ENCODE assay signal across 8 cellular contexts in the genomic region with DNA sequence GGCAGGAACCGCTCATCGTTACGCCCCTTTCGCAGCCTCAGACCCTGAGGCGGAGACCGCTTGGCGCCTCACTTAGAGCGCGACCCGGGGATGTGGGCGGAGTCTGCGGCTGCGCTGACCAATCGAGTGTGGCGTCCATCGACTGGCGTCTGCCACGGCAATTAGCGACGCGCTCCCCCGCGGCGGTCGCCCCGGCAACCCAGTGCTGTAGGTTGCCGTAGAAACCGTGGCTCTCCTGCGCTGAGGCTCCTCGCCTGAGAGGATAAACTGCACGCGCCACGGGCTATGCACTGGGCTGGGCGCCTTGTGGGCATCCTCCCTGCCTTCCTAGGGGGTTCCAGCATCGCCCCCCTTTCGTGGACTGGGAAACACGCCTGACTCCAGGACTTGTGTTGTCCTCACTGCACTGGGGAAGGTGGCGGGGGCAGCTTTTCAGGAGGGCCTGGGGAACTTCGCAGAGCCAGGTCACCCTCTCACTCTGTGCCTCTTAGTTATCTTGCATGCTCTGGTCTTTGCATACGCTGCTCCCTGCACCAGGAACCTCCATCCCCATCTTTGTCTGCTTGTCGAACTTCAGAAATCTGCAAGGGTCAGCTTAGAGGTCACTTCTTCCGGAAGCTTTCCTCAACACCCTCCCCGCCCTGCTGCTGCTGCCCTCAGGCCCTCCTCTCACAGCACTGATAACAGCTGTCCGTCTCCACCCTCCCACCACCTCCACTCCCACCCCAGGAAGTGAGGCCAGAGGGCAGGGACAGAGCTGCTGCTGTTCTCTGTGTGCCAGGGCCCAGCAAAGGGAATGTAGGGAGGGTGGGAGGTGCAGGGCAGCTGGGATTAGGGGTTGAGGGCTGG. TPM values are rescaled to one million over a fixed set of nuclear protein-coding genes. Genes with fewer than 3 reads are reported as not detected.
DNase-seq lines count a peak whose midpoint lies in the region; TF ChIP-seq lines count a peak whose summit lies in the region.

No MANE protein-coding gene starts in this region.

- no peak; the same call in 1 of the 2 replicates for TF ChIP-seq CTCF in HEK293 (tag by site-specific recombination; IDR thresholded peaks at IDR 0.05)
- TF ChIP-seq CTCF in tibial nerve (IDR thresholded peaks at IDR 0.05): no peak

- peak overlapping the region; percentile 67 for H3K9ac ChIP-seq in adipocyte (ENCODE audit: low read length)
- no peak overlapping the region for H3K9ac ChIP-seq in trophoblast cell (ENCODE audit: low read length)

- H3K4me2 ChIP-seq in trophoblast cell (ENCODE audit: low read length): peak overlapping the region; percentile 79

- H3K4me3 ChIP-seq in HEK293 (ENCODE audit: low read depth, low read length) (peak overlapping the region; percentile 33), adipocyte (ENCODE audit: low read length) (peak overlapping the region; percentile 76), trophoblast cell (ENCODE audit: low read depth, low read length) (peak overlapping the region; percentile 48), tibial nerve (peak overlapping the region; percentile 27 to 63 (median 49))

- H3K79me1 ChIP-seq in trophoblast cell (ENCODE audit: low read length): peaks cover 3% of the 10 kb centered on the region

- no peaks in the 10 kb centered on the region for H3K79me2 ChIP-seq in trophoblast cell (ENCODE audit: control insufficient read depth, insufficient read depth, low read length, poor library complexity)

- no peak overlapping the region for H3K14ac ChIP-seq in trophoblast cell (ENCODE audit: low read length)

- CTCF ChIA-PET in HEK293 (lab: Yijun Ruan, JAX): interaction anchor here (0.6 to 1.7 kb wide), 5 partner anchors 12 to 705 kb away, joined by 3 to 5 read pairs (median 3); partner anchors contain the start of gene THAP7

- no peaks in the 10 kb centered on the region for H3K4me1 ChIP-seq in HEK293 (ENCODE audit: control insufficient read depth, insufficient read depth, low read length)
- peaks cover 16% of the 10 kb centered on the region for H3K4me1 ChIP-seq in adipocyte (ENCODE audit: control insufficient read depth, insufficient read depth, low read length)
- H3K4me1 ChIP-seq in trophoblast cell (ENCODE audit: control insufficient read depth in 1 of 2, insufficient read depth in 2 of 2, low read length in 2 of 2): peaks cover 15 to 18% of the 10 kb centered on the region in 2 experiments
- H3K4me1 ChIP-seq in tibial nerve: peaks cover 0 to 26% (median 21%) of the 10 kb centered on the region in 4 donors

- H4K12ac ChIP-seq in trophoblast cell (ENCODE audit: low read depth, low read length): no peak overlapping the region

- intact Hi-C loops in cardiac septum (cut with DNase I): loop anchor here (5.0 kb wide), 1 partner anchor 33 kb away; the partner anchor contains the start of gene LRRC74B

- no CpG with 5 or more reads among the region's 44 CpGs for WGBS in trophoblast cell (ENCODE audit: extremely low coverage, insufficient coverage, insufficient read length)
- WGBS in tibial nerve, 2 donors: 1% methylated on average over 39 to 42 of the region's 44 CpGs

- TF ChIP-seq EP300 in tibial nerve (IDR thresholded peaks at IDR 0.05): no peak

- H2BK12ac ChIP-seq in trophoblast cell (ENCODE audit: low read length): no peak overlapping the region

- no peak overlapping the region for H2BK5ac ChIP-seq in trophoblast cell (ENCODE audit: low read depth, low read length, poor library complexity)

- no peak overlapping the region for H3K23ac ChIP-seq in trophoblast cell (ENCODE audit: low read length)

- H3K36me3 ChIP-seq in HEK293 (ENCODE audit: control insufficient read depth in 2 of 2, insufficient read depth in 1 of 2, low read length in 2 of 2) (no peaks in the 10 kb centered on the region), adipocyte (ENCODE audit: control insufficient read depth, insufficient read depth, low read length, severe bottlenecking) (no peaks in the 10 kb centered on the region), trophoblast cell (ENCODE audit: control insufficient read depth in 1 of 2, insufficient read depth in 2 of 2, low read length in 2 of 2) (no peaks in the 10 kb centered on the region), tibial nerve (no peaks in the 10 kb centered on the region)

- DNase-seq in ELR (ENCODE audit: low read depth) (peak; percentile 97), NCI-H1105 (lab: John Stamatoyannopoulos, UW) (peak; percentile 93), T follicular helper cell (ENCODE audit: low read depth) (peak; percentile 70), adipocyte (ENCODE audit: low read depth) (peak; percentile 95), cardiac septum (ENCODE audit: low spot score) (peak; percentile 91), trophoblast cell (peak; percentile 98 to 99), tibial nerve (ENCODE audit: low spot score in 2 of 2) (peak; percentile 54 to 57)

- no peak overlapping the region for H2BK120ac ChIP-seq in trophoblast cell (ENCODE audit: insufficient read depth, low read length, poor library complexity)

- H4K8ac ChIP-seq in trophoblast cell (ENCODE audit: low read depth, low read length): no peak overlapping the region

- H3K27me3 ChIP-seq in adipocyte (replicated peaks; ENCODE audit: control insufficient read depth, insufficient read depth, low read length) (no peaks in the 10 kb centered on the region), trophoblast cell (ENCODE audit: insufficient read depth, low read length) (no peaks in the 10 kb centered on the region), tibial nerve (no peaks in the 10 kb centered on the region)

- peak overlapping the region; percentile 7 for H2AFZ ChIP-seq in trophoblast cell (ENCODE audit: insufficient read depth, low read length, poor library complexity)

- no peak overlapping the region for H3K4ac ChIP-seq in trophoblast cell (ENCODE audit: low read depth, low read length)

- H3K27ac ChIP-seq in HEK293 (ENCODE audit: extremely low read depth, low read depth, low read length) (no peak overlapping the region), trophoblast cell (ENCODE audit: low read depth, low read length) (peak overlapping the region; percentile 43), tibial nerve (peak overlapping the region; percentile 41 to 86 (median 78))

- POLR2A ChIA-PET in HEK293 (lab: Yijun Ruan, JAX): interaction anchor here (0.9 to 1.7 kb wide), 5 partner anchors 11 to 32 kb away, joined by 3 to 9 read pairs (median 7); partner anchors contain the start of genes LZTR1 and THAP7

- no peak overlapping the region for H2AK5ac ChIP-seq in trophoblast cell (ENCODE audit: low read length)

- no peak for TF ChIP-seq POLR2A in tibial nerve (IDR thresholded peaks at IDR 0.05)

- no peak overlapping the region for H3K18ac ChIP-seq in trophoblast cell (ENCODE audit: low read length)

- H3K9me3 ChIP-seq in HEK293 (ENCODE audit: control insufficient read depth, insufficient read depth, low read depth, low read length) (no peaks in the 10 kb centered on the region), adipocyte (ENCODE audit: control insufficient read depth, low read length) (no peaks in the 10 kb centered on the region), trophoblast cell (ENCODE audit: insufficient read depth, low read depth, low read length) (no peaks in the 10 kb centered on the region), tibial nerve (no peaks in the 10 kb centered on the region)

- H4K91ac ChIP-seq in trophoblast cell (ENCODE audit: low read depth, low read length): no peak overlapping the region

TF ChIP-seq in HEK293, 187 proteins besides CTCF, POLR2A, EP300 and RAD21 (continues in another document):
- TF ChIP-seq, protein P1, sequence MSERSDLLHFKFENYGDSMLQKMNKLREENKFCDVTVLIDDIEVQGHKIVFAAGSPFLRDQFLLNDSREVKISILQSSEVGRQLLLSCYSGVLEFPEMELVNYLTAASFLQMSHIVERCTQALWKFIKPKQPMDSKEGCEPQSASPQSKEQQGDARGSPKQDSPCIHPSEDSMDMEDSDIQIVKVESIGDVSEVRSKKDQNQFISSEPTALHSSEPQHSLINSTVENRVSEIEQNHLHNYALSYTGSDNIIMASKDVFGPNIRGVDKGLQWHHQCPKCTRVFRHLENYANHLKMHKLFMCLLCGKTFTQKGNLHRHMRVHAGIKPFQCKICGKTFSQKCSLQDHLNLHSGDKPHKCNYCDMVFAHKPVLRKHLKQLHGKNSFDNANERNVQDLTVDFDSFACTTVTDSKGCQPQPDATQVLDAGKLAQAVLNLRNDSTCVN (tag by site-specific recombination; optimal IDR thresholded peaks at IDR 0.05): peak; percentile 61
- peak; percentile 89 for TF ChIP-seq ZIC2 (tag by site-specific recombination; IDR thresholded peaks at IDR 0.05)
- no peak for TF ChIP-seq SP7 (tag by site-specific recombination; IDR thresholded peaks at IDR 0.05)
- peak; percentile 100 for TF ChIP-seq MYNN (tag by site-specific recombination; IDR thresholded peaks at IDR 0.05; ENCODE audit: borderline replicate concordance)
- TF ChIP-seq ZFHX2 (tag by site-specific recombination; conservative IDR thresholded peaks at IDR 0.05): peak; percentile 58
- TF ChIP-seq, protein P2, sequence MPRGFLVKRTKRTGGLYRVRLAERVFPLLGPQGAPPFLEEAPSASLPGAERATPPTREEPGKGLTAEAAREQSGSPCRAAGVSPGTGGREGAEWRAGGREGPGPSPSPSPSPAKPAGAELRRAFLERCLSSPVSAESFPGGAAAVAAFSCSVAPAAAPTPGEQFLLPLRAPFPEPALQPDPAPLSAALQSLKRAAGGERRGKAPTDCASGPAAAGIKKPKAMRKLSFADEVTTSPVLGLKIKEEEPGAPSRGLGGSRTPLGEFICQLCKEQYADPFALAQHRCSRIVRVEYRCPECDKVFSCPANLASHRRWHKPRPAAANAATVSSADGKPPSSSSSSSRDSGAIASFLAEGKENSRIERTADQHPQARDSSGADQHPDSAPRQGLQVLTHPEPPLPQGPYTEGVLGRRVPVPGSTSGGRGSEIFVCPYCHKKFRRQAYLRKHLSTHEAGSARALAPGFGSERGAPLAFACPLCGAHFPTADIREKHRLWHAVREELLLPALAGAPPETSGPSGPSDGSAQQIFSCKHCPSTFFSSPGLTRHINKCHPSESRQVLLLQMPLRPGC (tag by site-specific recombination; IDR thresholded peaks at IDR 0.05): no peak
- TF ChIP-seq SP2 (tag by site-specific recombination; IDR thresholded peaks at IDR 0.05): peak; percentile 95
- TF ChIP-seq GLIS2 (tag by site-specific recombination; IDR thresholded peaks at IDR 0.05): peak; percentile 96

RNA-seq across cellular contexts. Expression of gene P2RX6, which starts 0.5 kb away (rescaled TPM):
- total RNA-seq in cardiac septum: 5.4 TPM
- polyA plus RNA-seq in trophoblast cell (2013): 0.05 and 0.07 TPM in 2 replicates
- 1 to 10 TPM in 1 of 4 donors, under 1 TPM in 3; 0.63 to 3.3 (median 0.78) TPM for total RNA-seq in tibial nerve

RNA-seq across cellular contexts. Expression of gene THAP7, which starts 12.5 kb away (rescaled TPM):
- total RNA-seq in cardiac septum (18.2 TPM), tibial nerve (10 to 100 TPM; 46.9 to 71.8 (median 49.3) TPM)
- polyA plus RNA-seq in trophoblast cell (2013): 16.1 and 17.0 TPM in 2 replicates

RNA-seq across cellular contexts. Expression of gene SLC7A4, which starts 17.9 kb away (rescaled TPM):
- not detected for total RNA-seq in cardiac septum
- 9.1 and 11.2 TPM in 2 replicates for polyA plus RNA-seq in trophoblast cell (2013)
- 1 to 10 TPM in 1 of 4 donors, under 1 TPM in 1, not detected in 2; 0.22 to 1.3 TPM for total RNA-seq in tibial nerve

RNA-seq across cellular contexts. Expression of gene LRRC74B, which starts 31.3 kb away (rescaled TPM):
- total RNA-seq in cardiac septum (not detected), tibial nerve (under 1 TPM in 1 of 4 donors, not detected in 3; 0.39 TPM)
- 0.01 TPM in 1 of 2 replicates, not detected in the other for polyA plus RNA-seq in trophoblast cell (2013)

RNA-seq across cellular contexts. Expression of gene LZTR1, which starts 32.3 kb away (rescaled TPM):
- total RNA-seq in cardiac septum (33.0 TPM), tibial nerve (100 to 1,000 TPM in 1 of 4 donors, 10 to 100 TPM in 3; 59.8 to 127 (median 66.5) TPM)
- 17.9 and 19.9 TPM in 2 replicates for polyA plus RNA-seq in trophoblast cell (2013)
